ENCODE assay signal across 19 cellular contexts in genomic region chr2:45210466-45211195, GRCh38.
DNase-seq lines count a peak whose midpoint lies in the region; ATAC-seq and FAIRE-seq lines count a peak whose summit lies in the region.
"Had no signal": no experiment of that assay in that cellular context is flagged by ENCODE, and none has a peak within 500 bp of the region (broad histone marks: within the 10 kb centered on the region; RNA-seq: fewer than 3 reads in every experiment).

No MANE protein-coding gene starts in this region.

- ATAC-seq in GM21717 (IDR thresholded peaks at IDR 0.05; ENCODE audit: unreplicated experiment) (no peak), left cardiac atrium (no peak)
- ATAC-seq: naive thymus-derived CD4-positive, alpha-beta T cell; Right ventricle myocardium inferior had no signal

- FAIRE-seq in HTR-8/SVneo (lab: Jason Lieb, UNC) = peak; percentile 55
- FAIRE-seq in RCC 7860 (lab: Jason Lieb, UNC) = no peak

- DNase-seq in Caki2 (ENCODE audit: low read depth) (peak; percentile 66), HTR-8/SVneo (ENCODE audit: insufficient read length, low spot score) (no peak), RCC 7860 (ENCODE audit: low spot score) (peak; percentile 48), fibroblast of gingiva (ENCODE audit: low read depth) (peak; percentile 94), SIG-M5 (lab: John Stamatoyannopoulos, UW) (no peak), GDM1 (lab: John Stamatoyannopoulos, UW) (no peak), left cardiac atrium (no peak)
- DNase-seq: activated CD4-positive, alpha-beta T cell treated with anti-CD3 and anti-CD28 coated beads, Interleukin-2, amount 50 U/mL, for 4 hours; anterior cingulate cortex; BE2C; colonic mucosa; DND-41; left ventricle myocardium inferior; naive thymus-derived CD4-positive, alpha-beta T cell; NCI-H1694 treated with DMSO at 0.1 percent for 48 hours; NCI-H524; T-helper 9 cell had no signal

- intact Hi-C loops in left cardiac atrium (cut with DNase I) = no loop called here

- in situ Hi-C loops in Caki2 (cut with HindIII; ENCODE audit: low pct_unique_long_range_greater_than_20kb, low sequenced_read_pairs) = no loop called here

Comparison
In these comparisons a context has a peak if more than half of its experiments do, and no peak if none do; other contexts are left out.
1. DNase-seq: peak in Caki2 (single experiment), RCC 7860 (single experiment) and fibroblast of gingiva (single experiment); none in HTR-8/SVneo (single experiment), SIG-M5 (single experiment), GDM1 (single experiment) and left cardiac atrium (single experiment).